19 cellular contexts compared by ENCODE assay signal in the genomic region with DNA sequence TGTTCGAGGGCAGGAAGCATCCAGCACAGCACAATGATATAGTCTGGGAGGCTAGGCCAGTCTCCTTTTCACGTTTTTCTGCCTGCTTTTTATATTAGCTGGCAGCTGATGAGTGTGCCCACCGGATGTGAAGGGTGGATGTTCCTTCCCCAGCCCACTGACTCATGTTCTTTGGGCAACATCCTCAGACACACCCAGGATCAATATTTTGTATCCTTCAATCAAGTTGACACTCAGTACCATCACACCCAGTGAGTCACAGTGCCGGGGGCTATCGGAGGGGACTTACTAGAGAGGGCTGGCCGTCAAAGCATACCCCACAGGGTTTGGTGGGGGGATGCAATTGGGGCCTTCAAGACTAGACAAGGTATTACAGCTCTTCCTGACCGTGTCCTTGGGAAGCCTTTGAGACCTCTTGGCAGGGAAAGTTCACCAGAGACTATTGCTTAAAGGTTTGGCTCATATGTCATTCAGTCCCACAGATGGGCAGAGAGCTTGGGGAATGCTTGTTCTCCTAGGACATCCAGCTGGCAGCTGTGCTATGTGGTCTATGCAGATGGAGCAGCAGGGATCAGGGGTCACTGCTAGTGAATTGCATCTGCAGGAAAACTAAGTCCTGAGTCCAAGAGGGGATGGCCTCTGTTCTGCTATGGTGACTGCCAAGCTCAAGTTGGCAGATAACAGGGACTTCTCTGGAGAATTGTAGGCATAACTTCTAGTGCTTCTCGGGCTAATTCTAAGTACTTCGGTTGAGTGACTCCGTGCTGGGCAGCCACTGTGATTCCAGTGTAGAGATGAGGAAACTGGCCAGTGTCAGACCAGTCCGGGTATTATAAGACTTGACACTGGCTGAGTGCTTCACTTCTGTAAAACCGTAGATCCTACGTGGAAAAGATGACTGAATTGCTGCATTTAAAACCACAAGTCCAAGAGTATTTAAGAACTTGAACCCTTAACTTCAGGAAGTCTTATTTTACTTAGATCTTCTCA. TPM values are rescaled to one million over a fixed set of nuclear protein-coding genes. Genes with fewer than 3 reads are reported as not detected.
A peak's percentile ranks its signal among the peaks of the same experiment; 100 is the strongest.
DNase-seq lines count a peak whose midpoint lies in the region; ATAC-seq and TF ChIP-seq lines count a peak whose summit lies in the region.
"Had no signal": no experiment of that assay in that cellular context is flagged by ENCODE, and none has a peak within 500 bp of the region (broad histone marks: within the 10 kb centered on the region; RNA-seq: fewer than 3 reads in every experiment).

No MANE protein-coding gene starts in this region.

- ATAC-seq in stimulated activated memory B cell treated with anti-CD40 and anti-IgM and Interleukin-4, amounts not matched to agents 10 μg/mL and 1 μg/mL and 100 μg/mL, for 72 hours, result peak; percentile 46
- no peak for ATAC-seq in HG02642 (IDR thresholded peaks at IDR 0.05; ENCODE audit: poor library complexity, unreplicated experiment)
- ATAC-seq: activated CD8-positive, alpha-beta memory T cell treated with anti-CD3 and anti-CD28 coated beads, Interleukin-2, amount 10 ng/mL, durations not matched to agents 7 days and 5 days; activated naive CD4-positive, alpha-beta T cell treated with anti-CD3 and anti-CD28 coated beads, Interleukin-2, amount 50 U/mL, for 72 hours; GM23338 had no signal

- H3K36me3 Mint-ChIP-seq in stimulated activated memory B cell treated with anti-CD40 and anti-IgM and Interleukin-4, amounts not matched to agents 10 μg/mL and 1 μg/mL and 100 μg/mL, for 72 hours, result no peaks in the 10 kb centered on the region
- H3K36me3 Mint-ChIP-seq: activated CD8-positive, alpha-beta memory T cell treated with anti-CD3 and anti-CD28 coated beads, Interleukin-2, amount 10 ng/mL, durations not matched to agents 7 days and 5 days; activated naive CD4-positive, alpha-beta T cell treated with anti-CD3 and anti-CD28 coated beads, Interleukin-2, amount 50 U/mL, for 72 hours had no signal

- in situ Hi-C loops in GM23248 (cut with MboI), result no loop called here

- DNase-seq in GM23248 (peak; percentile 61), T1000 (lab: John Stamatoyannopoulos, UW) (peak; percentile 26), right atrium auricular region (ENCODE audit: low spot score) (no peak)
- DNase-seq in activated CD4-positive, alpha-beta T cell treated with anti-CD3 and anti-CD28 coated beads, Interleukin-2, amount 50 U/mL, for 4 hours, result no peak
- no peak for DNase-seq in effector memory CD4-positive, alpha-beta T cell
- DNase-seq: activated CD4-positive, alpha-beta T cell treated with anti-CD3 and anti-CD28 coated beads for 48 hours; activated CD8-positive, alpha-beta memory T cell treated with anti-CD3 and anti-CD28 coated beads, Interleukin-2, amount 10 ng/mL, durations not matched to agents 7 days and 5 days; head of caudate nucleus; NCI-H1417 treated with DMSO at 0.1 percent for 48 hours; retina; SHP77 treated with DMSO at 0.1 percent for 48 hours; T-helper 1 cell; testis had no signal

- TF ChIP-seq CTCF in right atrium auricular region (IDR thresholded peaks at IDR 0.05), result no peak

- no peaks in the 10 kb centered on the region for H3K9me2 ChIP-seq in GM23248 (ENCODE audit: insufficient read depth)

- peaks cover 3% of the 10 kb centered on the region for H3K9me3 Mint-ChIP-seq in stimulated activated memory B cell treated with anti-CD40 and anti-IgM and Interleukin-4, amounts not matched to agents 10 μg/mL and 1 μg/mL and 100 μg/mL, for 72 hours
- H3K9me3 Mint-ChIP-seq: activated naive CD4-positive, alpha-beta T cell treated with anti-CD3 and anti-CD28 coated beads, Interleukin-2, amount 50 U/mL, for 72 hours; activated T-helper 1 cell treated with anti-CD3 and anti-CD28 coated beads, Interleukin-12 subunit alpha, Interleukin-12 subunit beta, Interleukin-2, Interleukin-4 antibody, amounts not matched to agents 30 ng/mL and 10 ng/mL and 1 ng/mL, durations not matched to agents 14 hours and 24 hours and 36 hours had no signal

- peaks cover 9% of the 10 kb centered on the region for H3K4me1 Mint-ChIP-seq in stimulated activated memory B cell treated with anti-CD40 and anti-IgM and Interleukin-4, amounts not matched to agents 10 μg/mL and 1 μg/mL and 100 μg/mL, for 72 hours
- H3K4me1 Mint-ChIP-seq: activated CD8-positive, alpha-beta memory T cell treated with anti-CD3 and anti-CD28 coated beads, Interleukin-2, amount 10 ng/mL, durations not matched to agents 7 days and 5 days; B cell; GM23338 had no signal

- H3K4me1 ChIP-seq in GM23248 (ENCODE audit: insufficient read depth) (peaks cover 19% of the 10 kb centered on the region), right atrium auricular region (peaks cover 0 to 21% of the 10 kb centered on the region in 2 donors)
- H3K4me1 ChIP-seq in effector memory CD4-positive, alpha-beta T cell (ENCODE audit: control insufficient read depth, insufficient read depth, low read length, poor library complexity, severe bottlenecking), result no peaks in the 10 kb centered on the region
- H3K4me1 ChIP-seq: testis had no signal

- WGBS in GM23248 (ENCODE audit: low coverage in 1 of 2, low lambda C conversion rate in 2 of 2, missing lambda C conversion rate in 2 of 2), 2 experiments, result 8 to 10% methylated on average over 13 of the region's 13 CpGs

- H3K27me3 ChIP-seq in GM23248 (replicated peaks; ENCODE audit: insufficient read depth) (no peaks in the 10 kb centered on the region), right atrium auricular region (no peaks in the 10 kb centered on the region)
- no peaks in the 10 kb centered on the region for H3K27me3 ChIP-seq in effector memory CD4-positive, alpha-beta T cell (replicated peaks; ENCODE audit: control insufficient read depth, insufficient read depth, low read length, poor library complexity, severe bottlenecking)
- H3K27me3 ChIP-seq: testis had no signal

- H2AFZ ChIP-seq in GM23248, result peak overlapping the region; percentile 56
- H2AFZ ChIP-seq: GM23338 had no signal

- peaks cover 23% of the 10 kb centered on the region for H3F3A ChIP-seq in GM23248 (ENCODE audit: insufficient read depth)

- H4K20me1 ChIP-seq in GM23248 (ENCODE audit: insufficient read depth), result no peaks in the 10 kb centered on the region

- H3K79me2 ChIP-seq in GM23248 (ENCODE audit: insufficient read depth), result no peaks in the 10 kb centered on the region

- H3K27ac ChIP-seq in GM23248 (peak overlapping the region; percentile 37), right atrium auricular region (peak overlapping the region; percentile 7 to 11)
- no peak overlapping the region for H3K27ac ChIP-seq in effector memory CD4-positive, alpha-beta T cell (ENCODE audit: insufficient read depth, low read length, poor library complexity, severe bottlenecking)
- H3K27ac ChIP-seq: testis had no signal

- no peak overlapping the region for H3K27ac Mint-ChIP-seq in stimulated activated memory B cell treated with anti-CD40 and anti-IgM and Interleukin-4, amounts not matched to agents 10 μg/mL and 1 μg/mL and 100 μg/mL, for 72 hours
- H3K27ac Mint-ChIP-seq: activated CD8-positive, alpha-beta memory T cell treated with anti-CD3 and anti-CD28 coated beads, Interleukin-2, amount 10 ng/mL, durations not matched to agents 7 days and 5 days; activated naive CD4-positive, alpha-beta T cell treated with anti-CD3 and anti-CD28 coated beads, Interleukin-2, amount 50 U/mL, for 72 hours; activated T-helper 1 cell treated with anti-CD3 and anti-CD28 coated beads, Interleukin-12 subunit alpha, Interleukin-12 subunit beta, Interleukin-2, Interleukin-4 antibody, amounts not matched to agents 30 ng/mL and 10 ng/mL and 1 ng/mL, durations not matched to agents 14 hours and 24 hours and 36 hours; B cell; GM23338 had no signal

- H3K4me3 ChIP-seq in GM23248 (no peak overlapping the region), right atrium auricular region (no peak overlapping the region)
- no peak overlapping the region for H3K4me3 ChIP-seq in effector memory CD4-positive, alpha-beta T cell (ENCODE audit: insufficient read depth, low read depth, low read length, poor library complexity, severe bottlenecking)
- H3K4me3 ChIP-seq: GM23338, testis had no signal

- peaks cover 40% of the 10 kb centered on the region for H3K27me3 Mint-ChIP-seq in stimulated activated memory B cell treated with anti-CD40 and anti-IgM and Interleukin-4, amounts not matched to agents 10 μg/mL and 1 μg/mL and 100 μg/mL, for 72 hours

- peak overlapping the region; percentile 5 for H3K4me2 ChIP-seq in GM23248 (ENCODE audit: unreplicated experiment)
- H3K4me2 ChIP-seq: GM23338 had no signal

- no peaks in the 10 kb centered on the region for H3K36me3 ChIP-seq in GM23248 (ENCODE audit: low read depth)
- H3K36me3 ChIP-seq in right atrium auricular region, result no peaks in the 10 kb centered on the region
- H3K36me3 ChIP-seq in effector memory CD4-positive, alpha-beta T cell (ENCODE audit: control insufficient read depth, insufficient read depth, low read length), result no peaks in the 10 kb centered on the region

- H3K4me3 Mint-ChIP-seq in stimulated activated memory B cell treated with anti-CD40 and anti-IgM and Interleukin-4, amounts not matched to agents 10 μg/mL and 1 μg/mL and 100 μg/mL, for 72 hours, result no peak overlapping the region
- H3K4me3 Mint-ChIP-seq: activated CD8-positive, alpha-beta memory T cell treated with anti-CD3 and anti-CD28 coated beads, Interleukin-2, amount 10 ng/mL, durations not matched to agents 7 days and 5 days; activated T-helper 1 cell treated with anti-CD3 and anti-CD28 coated beads, Interleukin-12 subunit alpha, Interleukin-12 subunit beta, Interleukin-2, Interleukin-4 antibody, amounts not matched to agents 30 ng/mL and 10 ng/mL and 1 ng/mL, durations not matched to agents 14 hours and 24 hours and 36 hours; B cell; GM23338 had no signal

- no peaks in the 10 kb centered on the region for H3K9me3 ChIP-seq in GM23248 (ENCODE audit: low read depth)
- H3K9me3 ChIP-seq in right atrium auricular region, result no peaks in the 10 kb centered on the region
- H3K9me3 ChIP-seq in effector memory CD4-positive, alpha-beta T cell (ENCODE audit: control insufficient read depth, low read length), result no peaks in the 10 kb centered on the region
- H3K9me3 ChIP-seq: testis had no signal

- H3K9ac ChIP-seq in GM23248, result no peak overlapping the region

RNA-seq across cellular contexts. Expression of gene WDR1, which starts 12.9 kb away (rescaled TPM):
- total RNA-seq in GM23248 (2014; rRNA removed; shearing (Covaris generic)), result 471 and 487 TPM in 2 replicates
- polyA plus RNA-seq in GM23248 (2016; fragmentation: Nextera tagmentation; extraction: Ambion mirVana), result 413 and 419 TPM in 2 replicates
- 100 to 1,000 TPM; 109 to 216 TPM for total RNA-seq in right atrium auricular region

Comparison
In these comparisons a context has a peak if more than half of its experiments do, and no peak if none do; other contexts are left out.
1. DNase-seq: peak in GM23248 (single experiment) and T1000 (single experiment); none in right atrium auricular region (single experiment), activated CD4-positive, alpha-beta T cell treated with anti-CD3 and anti-CD28 coated beads, Interleukin-2, amount 50 U/mL, for 4 hours (0 of 2) and effector memory CD4-positive, alpha-beta T cell (0 of 3).